ENCODE assay signal across 8 cellular contexts in genomic region chr5:173781432-173781825, GRCh38.
DNase-seq lines count a peak whose midpoint lies in the region; ATAC-seq, FAIRE-seq and TF ChIP-seq lines count a peak whose summit lies in the region.

No MANE protein-coding gene starts in this region.

- H3K9me3 Mint-ChIP-seq in activated naive CD4-positive, alpha-beta T cell treated with anti-CD3 and anti-CD28 coated beads for 36 hours: no peaks in the 10 kb centered on the region

- peak overlapping the region; percentile 50 for H3K27ac Mint-ChIP-seq in activated naive CD4-positive, alpha-beta T cell treated with anti-CD3 and anti-CD28 coated beads for 36 hours

- H3K27me3 ChIP-seq in body of pancreas (no peaks in the 10 kb centered on the region), transverse colon (no peaks in the 10 kb centered on the region)

- H3K27ac ChIP-seq in body of pancreas (peak overlapping the region; percentile 23 to 73 (median 58)), mesodermal cell (ENCODE audit: low read depth, low read length, severe bottlenecking) (peak overlapping the region; percentile 90), transverse colon (peak overlapping the region; percentile 27 to 71 (median 59))

- 52% methylated on average over 4 of the region's 4 CpGs for WGBS in body of pancreas, 2 donors
- 42% methylated on average over 2 of the region's 4 CpGs; no CpG with 5 or more reads in 1 of the 2 experiments for WGBS in mesodermal cell (ENCODE audit: insufficient coverage in 2 of 2), 2 experiments
- WGBS in transverse colon (ENCODE audit: low coverage in 1 of 2), 2 donors: 53 to 80% methylated on average over 4 of the region's 4 CpGs

- no peak overlapping the region for H3K4me3 Mint-ChIP-seq in activated naive CD4-positive, alpha-beta T cell treated with anti-CD3 and anti-CD28 coated beads for 36 hours

- no peak for TF ChIP-seq EP300 in transverse colon (IDR thresholded peaks at IDR 0.05; ENCODE audit: low read depth)

- intact Hi-C loops in activated naive CD4-positive, alpha-beta T cell treated with anti-CD3 and anti-CD28 coated beads for 36 hours (cut with micrococcal nuclease): loop anchor here (5.0 kb wide), 1 partner anchor 164 kb away; the partner anchor contains the start of gene BOD1
- intact Hi-C loops in body of pancreas (cut with DNase I) (no loop called here), transverse colon (cut with DNase I; ENCODE audit: low total_unique reads) (no loop called here)

- no peaks in the 10 kb centered on the region for H3K9me3 ChIP-seq in body of pancreas
- no peaks in the 10 kb centered on the region for H3K9me3 ChIP-seq in mesodermal cell (ENCODE audit: control insufficient read depth, low read length)
- H3K9me3 ChIP-seq in transverse colon: no peaks in the 10 kb centered on the region

- H3K36me3 ChIP-seq in body of pancreas (replicated peaks in 1 of 2; ENCODE audit: insufficient read depth in 1 of 2, low read depth in 2 of 2): no peaks in the 10 kb centered on the region
- no peaks in the 10 kb centered on the region for H3K36me3 ChIP-seq in mesodermal cell (ENCODE audit: control insufficient read depth, insufficient read depth, low read length)
- H3K36me3 ChIP-seq in transverse colon: no peaks in the 10 kb centered on the region

- CTCF ChIA-PET in activated naive CD4-positive, alpha-beta T cell treated with anti-CD3 and anti-CD28 coated beads for 36 hours (lab: Charles Lee): no interaction called here

- H3K4me3 ChIP-seq in body of pancreas (no peak overlapping the region), mesodermal cell (ENCODE audit: extremely low read depth, insufficient read depth, low read length, poor library complexity, severe bottlenecking) (no peak overlapping the region), transverse colon (no peak overlapping the region)

- no peak for FAIRE-seq in frontal cortex (lab: Jason Lieb, UNC)

- H3K4me1 ChIP-seq in body of pancreas (peaks cover 34% of the 10 kb centered on the region), mesodermal cell (ENCODE audit: control insufficient read depth, insufficient read depth, low read length, poor library complexity, severe bottlenecking) (peaks cover 30% of the 10 kb centered on the region), transverse colon (peaks cover 7 to 21% (median 9%) of the 10 kb centered on the region in 4 donors)

- in situ Hi-C loops in transverse colon (cut with MboI; ENCODE audit: low pct_ligation_motif_present in 1 of 4, low pct_unique_long_range_greater_than_20kb in 1 of 4, low sequenced_read_pairs in 3 of 4): no loop called here

- TF ChIP-seq POLR2A in body of pancreas (IDR thresholded peaks at IDR 0.05): peak in 1 of 3 donors; percentile 24
- TF ChIP-seq POLR2A in transverse colon (IDR thresholded peaks at IDR 0.05): no peak

- ATAC-seq in body of pancreas: peak; percentile 36
- ATAC-seq in GM21528 (IDR thresholded peaks at IDR 0.05; ENCODE audit: low FRiP score, unreplicated experiment): no peak

- H3K27me3 Mint-ChIP-seq in activated naive CD4-positive, alpha-beta T cell treated with anti-CD3 and anti-CD28 coated beads for 36 hours (ENCODE audit: low read depth): no peaks in the 10 kb centered on the region

- TF ChIP-seq CTCF in body of pancreas (IDR thresholded peaks at IDR 0.05): no peak
- TF ChIP-seq CTCF in transverse colon (IDR thresholded peaks at IDR 0.05): no peak

- H3K4me1 Mint-ChIP-seq in activated naive CD4-positive, alpha-beta T cell treated with anti-CD3 and anti-CD28 coated beads for 36 hours (ENCODE audit: low read depth): peaks cover 28% of the 10 kb centered on the region

- DNase-seq in activated naive CD4-positive, alpha-beta T cell treated with anti-CD3 and anti-CD28 coated beads for 36 hours: no peak
- no peak for DNase-seq in activated naive CD4-positive, alpha-beta T cell treated with Interleukin-2 at 50 U/mL for 16 hours
- DNase-seq in body of pancreas (no peak), transverse colon (no peak), frontal cortex (ENCODE audit: low spot score in 2 of 2) (no peak)
- DNase-seq in effector CD8-positive, alpha-beta T cell (lab: John Stamatoyannopoulos, UW): no peak

- no peaks in the 10 kb centered on the region for H3K36me3 Mint-ChIP-seq in activated naive CD4-positive, alpha-beta T cell treated with anti-CD3 and anti-CD28 coated beads for 36 hours (ENCODE audit: low read depth)
